Comparison of ENCODE assay signal across 9 cellular contexts in the genomic region with DNA sequence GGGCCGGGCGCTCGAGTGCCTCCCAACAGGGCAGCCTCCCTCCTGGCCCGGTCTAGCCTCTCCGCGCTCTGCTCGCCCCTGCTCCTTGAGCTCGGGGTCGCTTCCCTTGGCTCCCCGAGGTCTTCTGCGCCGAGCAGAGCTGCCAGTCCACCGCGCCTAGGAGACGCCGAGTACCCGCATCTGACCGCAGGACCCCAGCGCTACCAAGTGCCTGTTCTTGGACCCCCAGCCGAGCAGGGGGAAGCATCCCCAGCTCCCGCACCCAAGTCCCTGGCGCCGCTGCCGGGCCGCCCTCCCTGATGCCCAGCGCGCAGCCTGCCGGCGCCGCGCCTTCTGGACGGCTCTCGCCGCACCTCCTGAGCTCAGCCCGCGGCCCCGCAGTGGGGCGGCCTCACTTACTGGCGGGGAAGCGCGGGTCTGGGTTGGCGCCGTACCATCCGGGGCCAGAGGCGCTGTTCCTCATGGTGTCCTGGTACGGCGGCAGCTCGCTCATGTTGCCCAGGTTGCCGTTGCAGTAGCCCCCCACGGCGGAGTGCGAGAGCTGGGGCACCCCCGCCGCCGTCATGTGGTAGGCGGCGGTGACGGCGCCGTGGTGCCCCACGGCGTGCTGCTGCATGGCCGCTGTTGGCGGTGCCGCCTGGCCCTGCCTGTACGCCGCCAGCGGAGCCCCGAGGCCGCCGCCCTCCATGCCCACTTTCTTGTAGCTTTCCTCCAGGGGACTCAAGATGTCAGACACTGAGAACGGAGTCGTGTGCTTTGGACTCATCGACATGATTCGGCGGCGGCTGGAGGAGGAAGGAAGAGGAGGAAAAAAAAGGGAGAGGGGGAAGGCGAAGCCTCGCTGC. TPM values are rescaled to one million over a fixed set of nuclear protein-coding genes. Genes with fewer than 3 reads are reported as not detected.
A peak's percentile ranks its signal among the peaks of the same experiment; 100 is the strongest.
DNase-seq lines count a peak whose midpoint lies in the region; ATAC-seq, FAIRE-seq and TF ChIP-seq lines count a peak whose summit lies in the region.
"Had no signal": no experiment of that assay in that cellular context is flagged by ENCODE, and none has a peak within 500 bp of the region (broad histone marks: within the 10 kb centered on the region; RNA-seq: fewer than 3 reads in every experiment).

No MANE protein-coding gene starts in this region.

- H3K4me1 ChIP-seq in ES-I3 (ENCODE audit: insufficient read depth, low read length) (no peaks in the 10 kb centered on the region; the same call in 1 of the 2 replicates), KMS-11 (ENCODE audit: low read depth, poor library complexity, severe bottlenecking) (no peaks in the 10 kb centered on the region), prostate gland (replicated peaks) (peaks cover 12% of the 10 kb centered on the region)

- H3K27ac ChIP-seq in KMS-11 = peak overlapping the region; percentile 60
- no peak overlapping the region for H3K27ac ChIP-seq in dorsolateral prefrontal cortex
- no peak overlapping the region for H3K27ac ChIP-seq in prostate gland

- H3K27me3 ChIP-seq in KMS-11 (ENCODE audit: insufficient read depth, low read depth) = no peaks in the 10 kb centered on the region
- H3K27me3 ChIP-seq in dorsolateral prefrontal cortex = peaks cover 26 to 100% (median 100%) of the 10 kb centered on the region in 45 donors
- H3K27me3 ChIP-seq in prostate gland (replicated peaks; ENCODE audit: insufficient read depth) = peaks cover 89% of the 10 kb centered on the region

- H3K9me3 ChIP-seq in ES-I3 (ENCODE audit: control insufficient read depth, insufficient read depth, low read length) (no peaks in the 10 kb centered on the region), prostate gland (no peaks in the 10 kb centered on the region)

- DNase-seq in dorsolateral prefrontal cortex (no peak), prostate gland (ENCODE audit: low spot score) (no peak), GM12892 (ENCODE audit: insufficient read length) (no peak), NCI-H1436 (lab: John Stamatoyannopoulos, UW) (no peak), dedifferentiated amniotic fluid mesenchymal stem cell (ENCODE audit: extremely low spot score) (no peak)

- no peak for FAIRE-seq in GM12892 (lab: Jason Lieb, UNC)

- H3K9ac ChIP-seq in ES-I3 (ENCODE audit: low read depth, low read length) = peak overlapping the region; percentile 28; the same call in 1 of the 2 replicates
- peak overlapping the region; percentile 65 for H3K9ac ChIP-seq in KMS-11

- intact Hi-C loops in dorsolateral prefrontal cortex (cut with DNase I) (no loop called here), prostate gland (cut with DNase I) (no loop called here)

- no peaks in the 10 kb centered on the region for H4K20me1 ChIP-seq in KMS-11 (ENCODE audit: insufficient read depth)

- WGBS in prostate gland = 4% methylated on average over 56 of the region's 79 CpGs

- H3K79me2 ChIP-seq in KMS-11 (ENCODE audit: insufficient read depth, low read depth) = no peaks in the 10 kb centered on the region

- TF ChIP-seq POLR2A in prostate gland (IDR thresholded peaks at IDR 0.05) (no peak), GM12892 (IDR thresholded peaks at IDR 0.05; ENCODE audit: low read depth, low read length) (no peak)

- peak overlapping the region; percentile 44; the same call in 1 of the 2 replicates for H2AFZ ChIP-seq in KMS-11 (ENCODE audit: low read depth)

- TF ChIP-seq CTCF in KMS-11 (conservative IDR thresholded peaks at IDR 0.05; ENCODE audit: low read depth, low read length) = no peak
- TF ChIP-seq CTCF in dorsolateral prefrontal cortex (IDR thresholded peaks at IDR 0.05 in 54 of 56, conservative IDR thresholded peaks at IDR 0.05 in 2 of 56; ENCODE audit: low read depth in 1 of 56, partially characterized antibody in 56 of 56) = no peak
- no peak for TF ChIP-seq CTCF in prostate gland (IDR thresholded peaks at IDR 0.05)

- no peak for ATAC-seq in GM21723 (IDR thresholded peaks at IDR 0.05; ENCODE audit: unreplicated experiment)

- no peak overlapping the region for H3K4me2 ChIP-seq in KMS-11

- no peaks in the 10 kb centered on the region for H3K36me3 ChIP-seq in ES-I3 (ENCODE audit: insufficient read depth, low read length)
- no peaks in the 10 kb centered on the region for H3K36me3 ChIP-seq in KMS-11 (ENCODE audit: insufficient read depth)
- no peaks in the 10 kb centered on the region for H3K36me3 ChIP-seq in prostate gland

- H3K4me3 ChIP-seq in KMS-11 (IDR thresholded peaks at IDR 0.05; ENCODE audit: insufficient read depth, low read depth, low read length) = no peak overlapping the region
- peak overlapping the region in 46 of 59 donors; percentile 6 to 60 (median 38) for H3K4me3 ChIP-seq in dorsolateral prefrontal cortex
- H3K4me3 ChIP-seq in prostate gland = peak overlapping the region; percentile 11 to 14

RNA-seq across cellular contexts. Expression of a gene that starts 1.2 kb away (rescaled TPM):
- total RNA-seq in dorsolateral prefrontal cortex (1 to 10 TPM in 2 of 120 experiments, under 1 TPM in 79, not detected in 39; 0.16 to 1.4 (median 0.39) TPM), prostate gland (not detected)
- polyA plus RNA-seq in GM12892 (2012; ENCODE audit: missing spikeins) = not detected
- total RNA-seq: lower leg skin had no signal
